3 cellular contexts compared by ENCODE assay signal in the genomic region with DNA sequence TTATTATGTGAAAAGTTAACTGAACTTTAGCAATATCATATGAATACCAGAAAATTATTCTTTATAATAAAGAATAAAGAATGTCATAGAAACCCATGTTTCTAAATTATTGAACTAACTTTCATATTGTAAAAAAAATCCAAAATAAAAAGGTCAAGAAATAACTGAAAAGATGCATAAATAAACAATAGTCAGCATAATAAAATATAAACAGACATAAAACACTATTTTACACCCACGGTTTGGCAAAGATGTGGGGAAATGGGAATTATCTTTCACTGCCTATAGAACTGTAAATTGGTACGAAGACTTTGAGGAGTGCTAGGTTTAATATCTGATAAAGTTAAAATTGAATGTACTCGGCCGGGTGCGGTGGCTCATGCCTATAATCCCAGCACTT.
TF ChIP-seq lines count a peak whose summit lies in the region.

No MANE protein-coding gene starts in this region.

TF ChIP-seq in A549, 52 proteins besides CTCF, POLR2A, EP300 and RAD21:
- TF ChIP-seq MAFK (IDR thresholded peaks at IDR 0.05; ENCODE audit: partially characterized antibody) (peak; percentile 46), NR3C1 (IDR thresholded peaks at IDR 0.05) (no peak)

TF ChIP-seq in IMR-90, 13 proteins besides CTCF, POLR2A, EP300 and RAD21:
- TF ChIP-seq MAFK (IDR thresholded peaks at IDR 0.05; ENCODE audit: low read depth, low read length) = peak; percentile 62
- no peak for TF ChIP-seq MXI1 (IDR thresholded peaks at IDR 0.05; ENCODE audit: borderline replicate concordance, low read depth, low read length)

TF ChIP-seq in K562, 482 proteins besides CTCF, POLR2A, EP300 and RAD21:
- peak; percentile 83 for TF ChIP-seq ZNF316 (IDR thresholded peaks at IDR 0.05)
- peak; percentile 69 for TF ChIP-seq C11orf30 (IDR thresholded peaks at IDR 0.05; ENCODE audit: low read depth)
- TF ChIP-seq, protein P1, sequence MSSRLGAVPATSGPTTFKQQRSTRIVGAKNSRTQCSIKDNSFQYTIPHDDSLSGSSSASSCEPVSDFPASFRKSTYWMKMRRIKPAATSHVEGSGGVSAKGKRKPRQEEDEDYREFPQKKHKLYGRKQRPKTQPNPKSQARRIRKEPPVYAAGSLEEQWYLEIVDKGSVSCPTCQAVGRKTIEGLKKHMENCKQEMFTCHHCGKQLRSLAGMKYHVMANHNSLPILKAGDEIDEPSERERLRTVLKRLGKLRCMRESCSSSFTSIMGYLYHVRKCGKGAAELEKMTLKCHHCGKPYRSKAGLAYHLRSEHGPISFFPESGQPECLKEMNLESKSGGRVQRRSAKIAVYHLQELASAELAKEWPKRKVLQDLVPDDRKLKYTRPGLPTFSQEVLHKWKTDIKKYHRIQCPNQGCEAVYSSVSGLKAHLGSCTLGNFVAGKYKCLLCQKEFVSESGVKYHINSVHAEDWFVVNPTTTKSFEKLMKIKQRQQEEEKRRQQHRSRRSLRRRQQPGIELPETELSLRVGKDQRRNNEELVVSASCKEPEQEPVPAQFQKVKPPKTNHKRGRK (tag; IDR thresholded peaks at IDR 0.05) = no peak
- peak; percentile 44 for TF ChIP-seq MAFG (tag; conservative IDR thresholded peaks at IDR 0.05)
TF ChIP-seq in K562: peak in this region for 3.
